Comparison of ENCODE assay signal across 8 cellular contexts in the genomic region with DNA sequence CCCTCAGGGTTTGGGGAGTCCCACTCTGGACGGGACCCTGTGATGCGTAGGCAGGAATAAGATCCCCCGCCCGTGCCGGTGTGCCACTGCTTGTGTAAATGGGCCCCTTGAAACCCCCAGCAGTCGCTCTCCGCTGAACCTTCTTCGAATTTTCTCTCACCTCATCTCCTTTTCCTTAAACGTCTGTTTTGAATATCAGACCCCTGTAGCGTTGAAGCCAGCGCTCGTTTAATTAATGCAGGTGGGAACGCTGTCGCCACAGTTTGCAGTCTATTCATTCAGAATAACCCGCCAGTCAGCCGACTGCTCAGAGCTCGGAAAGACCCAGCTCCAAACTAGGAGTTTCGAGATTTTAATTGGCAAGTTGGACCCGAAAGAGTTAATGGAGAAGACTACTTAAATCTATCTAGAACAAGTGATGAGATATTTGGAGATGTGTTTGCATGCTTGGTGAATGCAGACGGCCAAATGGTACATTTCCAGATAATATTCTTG. TPM values are rescaled to one million over a fixed set of nuclear protein-coding genes. Genes with fewer than 3 reads are reported as not detected.
DNase-seq lines count a peak whose midpoint lies in the region; ATAC-seq and TF ChIP-seq lines count a peak whose summit lies in the region.

No MANE protein-coding gene starts in this region.

- no peak overlapping the region for H3K56ac ChIP-seq in H9 (ENCODE audit: insufficient read length, low read depth, low read length)

- H3K4me1 Mint-ChIP-seq in H9, result peaks cover 19% of the 10 kb centered on the region in 2 experiments

- H3K27ac ChIP-seq in H9 (ENCODE audit: insufficient read length, low read depth, low read length), result peak overlapping the region; percentile 58
- peak overlapping the region; percentile 94 for H3K27ac ChIP-seq in neural cell (ENCODE audit: low read length)

- no peaks in the 10 kb centered on the region for H3K9me2 ChIP-seq in neural cell (ENCODE audit: insufficient read depth, low read length)

- no peaks in the 10 kb centered on the region for H3K27me3 Mint-ChIP-seq in H9 (ENCODE audit: low read depth)

- no peak overlapping the region for H4K91ac ChIP-seq in H9 (ENCODE audit: insufficient read length, low read depth, low read length)

- H3K79me2 ChIP-seq in H9 (ENCODE audit: insufficient read depth, low read length), result peaks cover 10% of the 10 kb centered on the region; the same call in 1 of the 2 replicates
- peaks cover 36% of the 10 kb centered on the region for H3K79me2 ChIP-seq in neural cell (replicated peaks; ENCODE audit: insufficient read depth, low read length)

- no peaks in the 10 kb centered on the region for H4K20me1 ChIP-seq in H9 (ENCODE audit: control insufficient read depth, insufficient read depth, insufficient read length)
- peaks cover 7% of the 10 kb centered on the region for H4K20me1 ChIP-seq in neural cell (ENCODE audit: insufficient read depth)

- TF ChIP-seq RAD21 in neural cell (conservative IDR thresholded peaks at IDR 0.05), result no peak

- H3K14ac ChIP-seq in H9 (ENCODE audit: insufficient read depth, low read length), result peak overlapping the region; percentile 85

- peaks cover 8% of the 10 kb centered on the region for H3F3A ChIP-seq in neural cell (ENCODE audit: insufficient read depth, low read length, poor library complexity, severe bottlenecking)

- POLR2A ChIA-PET in GM10248 (lab: Yijun Ruan, JAX), result interaction anchor here (0.6 to 1.7 kb wide), 2 partner anchors 98 to 164 kb away, joined by 4 to 5 read pairs; partner anchors contain the start of gene WDR89

- DNase-seq in GM12865 (ENCODE audit: low read depth) (no peak), H9 (no peak), OCI-M1 (lab: John Stamatoyannopoulos, UW) (peak; percentile 39), KG1 (lab: John Stamatoyannopoulos, UW) (no peak), GM10248 (ENCODE audit: extremely low spot score) (no peak)

- peak overlapping the region; percentile 83 for H2BK12ac ChIP-seq in H9 (ENCODE audit: insufficient read length, low read depth, low read length)

- no peak overlapping the region for H3T11ph ChIP-seq in H9 (ENCODE audit: low read length)

- TF ChIP-seq CTCF in GM12865 (IDR thresholded peaks at IDR 0.05; ENCODE audit: insufficient read depth, low read depth, low read length, missing control alignments) (no peak), H9 (conservative IDR thresholded peaks at IDR 0.05) (no peak), neural cell (IDR thresholded peaks at IDR 0.05; ENCODE audit: poor library complexity, severe bottlenecking) (no peak), GM10248 (IDR thresholded peaks at IDR 0.05; ENCODE audit: control extremely low read depth, extremely low read depth, low read depth, missing control alignments) (no peak)

- peak overlapping the region; percentile 91 for H3K4me2 ChIP-seq in H9 (ENCODE audit: insufficient read depth, insufficient read length, low read length)
- H3K4me2 ChIP-seq in neural cell (ENCODE audit: low read length), result peak overlapping the region; percentile 89

- ATAC-seq in GM21390 (IDR thresholded peaks at IDR 0.05; ENCODE audit: unreplicated experiment), result no peak

- H3K23me2 ChIP-seq in H9 (ENCODE audit: insufficient read length, low read depth, low read length, poor library complexity, severe bottlenecking), result peaks cover 5% of the 10 kb centered on the region

- H2BK15ac ChIP-seq in H9 (ENCODE audit: low read depth, low read length), result no peak overlapping the region

- peak overlapping the region; percentile 82 to 92 for H3K4me3 Mint-ChIP-seq in H9

- H3K4ac ChIP-seq in H9 (ENCODE audit: low read depth, low read length), result no peak overlapping the region

- H2BK120ac ChIP-seq in H9 (ENCODE audit: low read depth, low read length, poor library complexity, severe bottlenecking), result no peak overlapping the region

- no peak overlapping the region for H2BK5ac ChIP-seq in H9 (ENCODE audit: insufficient read length, low read length)

- H3K18ac ChIP-seq in H9 (ENCODE audit: insufficient read length, low read depth, low read length), result peak overlapping the region; percentile 87

- H4K5ac ChIP-seq in H9 (ENCODE audit: insufficient read length, low read depth, low read length), result no peak overlapping the region

- no peak overlapping the region for H2AK5ac ChIP-seq in H9 (ENCODE audit: insufficient read length, low read length)

- H3K27me3 ChIP-seq in H9 (ENCODE audit: insufficient read depth, low read length), result no peaks in the 10 kb centered on the region
- H3K27me3 ChIP-seq in endocrine pancreas (ENCODE audit: control insufficient read depth, insufficient read depth, low read length), result no peaks in the 10 kb centered on the region
- H3K27me3 ChIP-seq in neural cell (ENCODE audit: insufficient read depth, low read depth, low read length), result no peaks in the 10 kb centered on the region

- H3K4me3 ChIP-seq in GM12865 (ENCODE audit: low read depth, low read length) (peak overlapping the region; percentile 97), endocrine pancreas (ENCODE audit: control insufficient read depth, insufficient read depth, low read length) (peak overlapping the region; percentile 93), neural cell (ENCODE audit: low read length) (peak overlapping the region; percentile 89)

- H3K9me3 ChIP-seq in H9 (ENCODE audit: control insufficient read depth, low read depth, low read length) (no peaks in the 10 kb centered on the region), endocrine pancreas (ENCODE audit: control insufficient read depth, low read length) (no peaks in the 10 kb centered on the region), neural cell (ENCODE audit: low read length) (no peaks in the 10 kb centered on the region)

- H3K23ac ChIP-seq in H9 (ENCODE audit: insufficient read length, low read depth, low read length), result no peak overlapping the region

- H4K8ac ChIP-seq in H9 (replicated peaks; ENCODE audit: insufficient read length, low read depth, low read length), result no peak overlapping the region

- H3K4me1 ChIP-seq in H9 (ENCODE audit: insufficient read depth, low read length) (0 out of 2 replicates have a peak, but pooled peaks cover 4% of the 10 kb centered on the region), endocrine pancreas (ENCODE audit: control insufficient read depth, insufficient read depth, low read length) (peaks cover 16% of the 10 kb centered on the region)

- peak overlapping the region; percentile 87 to 95 (median 95) for H3K27ac Mint-ChIP-seq in H9

- H2AFZ ChIP-seq in H9 (ENCODE audit: low read length) (peak overlapping the region; percentile 90), neural cell (ENCODE audit: low read depth, low read length) (peak overlapping the region; percentile 97)

- H3K79me1 ChIP-seq in H9 (ENCODE audit: insufficient read depth, low read depth, low read length, poor library complexity, severe bottlenecking), result peaks cover 3% of the 10 kb centered on the region

- H2BK20ac ChIP-seq in H9 (ENCODE audit: low read depth, low read length, poor library complexity, severe bottlenecking), result peak overlapping the region; percentile 32

- H3K36me3 Mint-ChIP-seq in H9 (ENCODE audit: insufficient read depth in 1 of 3, low read depth in 3 of 3), result peaks cover 12 to 15% (median 15%) of the 10 kb centered on the region in 3 experiments

- CTCF ChIA-PET in GM10248 (lab: Yijun Ruan, JAX), result interaction anchor here (0.5 to 2.0 kb wide), 8 partner anchors 9 to 166 kb away, joined by 3 to 10 read pairs (median 4); no protein-coding TSS in a partner anchor

- peak overlapping the region; percentile 88 for H3K9ac ChIP-seq in H9 (ENCODE audit: extremely low read depth, insufficient read length, low read length)
- H3K9ac ChIP-seq in endocrine pancreas (ENCODE audit: control insufficient read depth, insufficient read depth, low read length), result peak overlapping the region; percentile 94
- peak overlapping the region; percentile 86 for H3K9ac ChIP-seq in neural cell (ENCODE audit: low read length)

- H3K36me3 ChIP-seq in endocrine pancreas (ENCODE audit: control insufficient read depth, insufficient read depth, low read length), result no peaks in the 10 kb centered on the region
- peaks cover 6% of the 10 kb centered on the region for H3K36me3 ChIP-seq in neural cell (ENCODE audit: insufficient read depth, low read length)

- no peaks in the 10 kb centered on the region for H3K9me3 Mint-ChIP-seq in H9

- TF ChIP-seq EP300 in neural cell (conservative IDR thresholded peaks at IDR 0.05; ENCODE audit: poor library complexity, severe bottlenecking), result no peak

- WGBS in H9 (ENCODE audit: extremely low coverage, insufficient read length, low lambda C conversion rate), result no CpG with 5 or more reads among the region's 20 CpGs

TF ChIP-seq in neural cell, 6 proteins besides CTCF, POLR2A, EP300 and RAD21:
- TF ChIP-seq POLR2AphosphoS5 (IDR thresholded peaks at IDR 0.05) (no peak), SMC3 (conservative IDR thresholded peaks at IDR 0.05; ENCODE audit: poor library complexity) (peak; percentile 28)

RNA-seq across cellular contexts. Expression of gene PPP2R5E, which starts 0.7 kb away (rescaled TPM):
- total RNA-seq in H9 (2021), result 63.0 and 65.8 TPM in 2 replicates
- 24.2 and 26.7 TPM in 2 replicates for polyA plus RNA-seq in neural cell
- polyA minus RNA-seq in neural cell, result 46.5 and 74.4 TPM in 2 replicates
